ENCODE assay signal across 8 cellular contexts in genomic region chr11:96207459-96208449, GRCh38.
DNase-seq lines count a peak whose midpoint lies in the region; ATAC-seq and TF ChIP-seq lines count a peak whose summit lies in the region.

No MANE protein-coding gene starts in this region.

- H3K9me2 ChIP-seq in OCI-LY7 (ENCODE audit: insufficient read depth, low read length) = no peaks in the 10 kb centered on the region

- ATAC-seq in GM21360 (IDR thresholded peaks at IDR 0.05; ENCODE audit: unreplicated experiment) (peak; percentile 45), sciatic nerve (peak; percentile 62), HG02973 (IDR thresholded peaks at IDR 0.05; ENCODE audit: unreplicated experiment) (no peak)

- no peak for TF ChIP-seq CTCF in OCI-LY7 (conservative IDR thresholded peaks at IDR 0.05; ENCODE audit: low read length)

- H3K27me3 ChIP-seq in effector memory CD4-positive, alpha-beta T cell (replicated peaks; ENCODE audit: control insufficient read depth, insufficient read depth, low read length, poor library complexity, severe bottlenecking) = no peaks in the 10 kb centered on the region

- DNase-seq in OCI-LY7 (ENCODE audit: low spot score) = peak; percentile 57
- no peak for DNase-seq in effector memory CD4-positive, alpha-beta T cell
- no peak for DNase-seq in sciatic nerve (ENCODE audit: low spot score)
- DNase-seq in mucosa of gallbladder (ENCODE audit: low spot score) = no peak
- no peak for DNase-seq in T-helper 9 cell
- DNase-seq in HK-2 (ENCODE audit: unreplicated experiment) = no peak

- no peaks in the 10 kb centered on the region for H4K20me1 ChIP-seq in OCI-LY7 (ENCODE audit: insufficient read depth, low read length)

- H3K4me3 ChIP-seq in OCI-LY7 (ENCODE audit: low read depth, low read length, poor library complexity, severe bottlenecking) = no peak overlapping the region
- H3K4me3 ChIP-seq in effector memory CD4-positive, alpha-beta T cell (ENCODE audit: insufficient read depth, low read depth, low read length, poor library complexity, severe bottlenecking) = no peak overlapping the region

- peaks cover 36% of the 10 kb centered on the region for H3K4me1 ChIP-seq in OCI-LY7 (ENCODE audit: insufficient read depth, low read length, poor library complexity, severe bottlenecking)
- H3K4me1 ChIP-seq in effector memory CD4-positive, alpha-beta T cell (ENCODE audit: control insufficient read depth, insufficient read depth, low read length, poor library complexity, severe bottlenecking) = peaks cover 66% of the 10 kb centered on the region

- CTCF ChIA-PET in OCI-LY7 (lab: Charles Lee; ENCODE audit: unreplicated experiment) = no interaction called here

- peak overlapping the region; percentile 59 for H3K4me2 ChIP-seq in OCI-LY7 (ENCODE audit: low read length)

- no peak overlapping the region for H3K27ac ChIP-seq in OCI-LY7 (ENCODE audit: low read depth, low read length, poor library complexity, severe bottlenecking)
- H3K27ac ChIP-seq in effector memory CD4-positive, alpha-beta T cell (ENCODE audit: insufficient read depth, low read length, poor library complexity, severe bottlenecking) = peak overlapping the region; percentile 44

- no TSS peak for BruUV-seq in OCI-LY7 (replicated peaks; lab: Mats Ljungman, UMichigan)

- no peaks in the 10 kb centered on the region for H3K79me2 ChIP-seq in OCI-LY7 (ENCODE audit: insufficient read depth, low read depth, low read length)

- no peak overlapping the region for H2AFZ ChIP-seq in OCI-LY7 (ENCODE audit: low read length)

- intact Hi-C loops in OCI-LY7 (cut with micrococcal nuclease; ENCODE audit: unreplicated experiment) = no loop called here
- intact Hi-C loops in sciatic nerve (cut with DNase I) = no loop called here

- H3K36me3 ChIP-seq in OCI-LY7 (ENCODE audit: insufficient read depth, low read length) = no peaks in the 10 kb centered on the region
- no peaks in the 10 kb centered on the region for H3K36me3 ChIP-seq in effector memory CD4-positive, alpha-beta T cell (ENCODE audit: control insufficient read depth, insufficient read depth, low read length)

- no peaks in the 10 kb centered on the region for H3K9me3 ChIP-seq in OCI-LY7 (ENCODE audit: low read length)
- no peaks in the 10 kb centered on the region for H3K9me3 ChIP-seq in effector memory CD4-positive, alpha-beta T cell (ENCODE audit: control insufficient read depth, low read length)

- POLR2A ChIA-PET in OCI-LY7 (lab: Charles Lee) = interaction anchor here (1.1 kb wide), 1 partner anchor 9 kb away, joined by 4 read pairs; no protein-coding TSS in a partner anchor
